Comparison of ENCODE assay signal across 30 cellular contexts in genomic region chr6:139961190-139961589, GRCh38.
DNase-seq lines count a peak whose midpoint lies in the region; ATAC-seq, FAIRE-seq and TF ChIP-seq lines count a peak whose summit lies in the region.
"Had no signal": no experiment of that assay in that cellular context is flagged by ENCODE, and none has a peak within 500 bp of the region (broad histone marks: within the 10 kb centered on the region; RNA-seq: fewer than 3 reads in every experiment).

No MANE protein-coding gene starts in this region.

- H3K79me2 ChIP-seq in HepG2 (ENCODE audit: insufficient read depth, low read length): no peaks in the 10 kb centered on the region

- H3K4me3 ChIP-seq in liver (ENCODE audit: low read depth in 1 of 3, low read length in 3 of 3) (no peak overlapping the region), HepG2 (replicated peaks in 1 of 3; ENCODE audit: insufficient read depth in 1 of 3, low read depth in 2 of 3, low read length in 3 of 3) (no peak overlapping the region), SK-N-MC (no peak overlapping the region), right lobe of liver (no peak overlapping the region), thyroid gland (replicated peaks in 1 of 3) (no peak overlapping the region)
- H3K4me3 ChIP-seq: BLaER1 treated with 17β-estradiol and CSF1 and Interleukin-3, amounts not matched to agents 10 nM and 100 nM; GM23338; SJSA1 had no signal

- TF ChIP-seq EP300 in HepG2 (IDR thresholded peaks at IDR 0.05; ENCODE audit: low read depth in 2 of 2, low read length in 2 of 2) (no peak), HepG2 (CRISPR knock-in tag; IDR thresholded peaks at IDR 0.05; ENCODE audit: borderline replicate concordance) (no peak)

- BruUV-seq in HepG2 (replicated peaks; lab: Mats Ljungman, UMichigan): no TSS peak

- no peak overlapping the region for H3K9ac ChIP-seq in liver (ENCODE audit: low read depth in 1 of 2, low read length in 2 of 2)
- H3K9ac ChIP-seq in HepG2 (ENCODE audit: insufficient read depth, low read depth, low read length): no peak overlapping the region
- peak overlapping the region; percentile 38 for H3K9ac ChIP-seq in SK-N-MC (ENCODE audit: insufficient read length)
- H3K9ac ChIP-seq: BLaER1 treated with 17β-estradiol and CSF1 and Interleukin-3, amounts not matched to agents 10 nM and 100 nM; KMS-11 had no signal

- DNase-seq in HepG2 (ENCODE audit: low spot score) (no peak), SK-N-MC (ENCODE audit: low read depth, low spot score) (no peak), right lobe of liver (no peak), thyroid gland (no peak), type B pancreatic cell (ENCODE audit: extremely low spot score, unreplicated experiment) (no peak), kidney tubule cell (ENCODE audit: low spot score) (no peak)
- DNase-seq in activated CD4-positive, CD25-positive, alpha-beta regulatory T cell treated with anti-CD3 and anti-CD28 coated beads, Interleukin-2, amount 50 U/mL, for 72 hours: no peak
- DNase-seq: CD4-positive, alpha-beta T cell; DMS53; H9; HFFc6; NCI-H1417 treated with DMSO at 0.1 percent for 48 hours; NCI-H187; NCI-H2081 treated with DMSO at 0.1 percent for 48 hours; NCI-H2171; NCI-H345; NCI-H510A treated with DMSO at 0.1 percent for 48 hours; NCI-H748 treated with DMSO at 0.1 percent for 48 hours; NK-92 treated with Interleukin-12 subunit alpha and Interleukin-12 subunit beta, amount 100 ng/mL, for 24 hours; PC-3; Right ventricle myocardium superior; RPMI8226 had no signal

- H3K27me3 Mint-ChIP-seq in type B pancreatic cell: no peaks in the 10 kb centered on the region
- H3K27me3 Mint-ChIP-seq: CD4-positive, alpha-beta T cell had no signal

- no peak for TF ChIP-seq POLR2A in HepG2 (IDR thresholded peaks at IDR 0.05; ENCODE audit: insufficient read depth in 1 of 2, low read depth in 2 of 2, low read length in 2 of 2)
- no peak for TF ChIP-seq POLR2A in right lobe of liver (IDR thresholded peaks at IDR 0.05)
- no peak for TF ChIP-seq POLR2A in thyroid gland (IDR thresholded peaks at IDR 0.05)

- no peak overlapping the region for H3K4me2 ChIP-seq in HepG2 (ENCODE audit: low read depth, low read length)
- H3K4me2 ChIP-seq: BLaER1 treated with 17β-estradiol and CSF1 and Interleukin-3, amounts not matched to agents 10 nM and 100 nM; GM23338; KMS-11 had no signal

- ATAC-seq in HepG2 (no peak), right lobe of liver (peak; percentile 38 to 60 (median 46))
- ATAC-seq: GM23338, PC-3 had no signal

- intact Hi-C loops in HepG2 (cut with micrococcal nuclease; ENCODE audit: unreplicated experiment) (no loop called here), right lobe of liver (cut with DNase I) (no loop called here), thyroid gland (cut with DNase I) (no loop called here)

- peaks cover 26% of the 10 kb centered on the region for H3K4me1 Mint-ChIP-seq in type B pancreatic cell (ENCODE audit: unreplicated experiment)

- in situ Hi-C loops in HepG2 (cut with HindIII; ENCODE audit: extremely low pct_ligation_motif_present, low pct_unique_long_range_greater_than_20kb): no loop called here

- no peaks in the 10 kb centered on the region for H3K36me3 ChIP-seq in liver (ENCODE audit: control insufficient read depth in 4 of 4, insufficient read depth in 3 of 4, low read depth in 1 of 4, low read length in 3 of 4)
- no peaks in the 10 kb centered on the region for H3K36me3 ChIP-seq in HepG2 (replicated peaks in 1 of 2; ENCODE audit: control insufficient read depth in 1 of 2, insufficient read depth in 2 of 2, low read length in 2 of 2)
- H3K36me3 ChIP-seq in SK-N-MC (ENCODE audit: insufficient read depth, low read length): no peaks in the 10 kb centered on the region
- H3K36me3 ChIP-seq in right lobe of liver: no peaks in the 10 kb centered on the region
- no peaks in the 10 kb centered on the region for H3K36me3 ChIP-seq in thyroid gland
- H3K36me3 ChIP-seq: BLaER1 treated with 17β-estradiol and CSF1 and Interleukin-3, amounts not matched to agents 10 nM and 100 nM; SJSA1 had no signal

- TF ChIP-seq CTCF in liver (IDR thresholded peaks at IDR 0.05; ENCODE audit: low read depth, low read length, missing input control) (no peak), HepG2 (CRISPR knock-in tag; IDR thresholded peaks at IDR 0.05) (no peak), right lobe of liver (IDR thresholded peaks at IDR 0.05) (no peak), thyroid gland (IDR thresholded peaks at IDR 0.05) (no peak), type B pancreatic cell (conservative IDR thresholded peaks at IDR 0.05) (no peak)

- peaks cover 2 to 25% (median 15%) of the 10 kb centered on the region in 4 donors for H3K4me1 ChIP-seq in liver (ENCODE audit: control insufficient read depth in 4 of 4, insufficient read depth in 4 of 4, low read length in 3 of 4)
- H3K4me1 ChIP-seq in HepG2 (ENCODE audit: insufficient read depth, low read length): no peaks in the 10 kb centered on the region
- peaks cover 0 to 20% (median 4%) of the 10 kb centered on the region in 4 donors for H3K4me1 ChIP-seq in right lobe of liver
- peaks cover 57 to 60% of the 10 kb centered on the region in 2 donors for H3K4me1 ChIP-seq in thyroid gland

- no peak overlapping the region for H3K27ac Mint-ChIP-seq in type B pancreatic cell
- H3K27ac Mint-ChIP-seq: CD4-positive, alpha-beta T cell; GM23338; H9; HFFc6; IgD-negative memory B cell had no signal

- H3K27ac ChIP-seq in liver (ENCODE audit: low read depth in 1 of 2, low read length in 2 of 2) (no peak overlapping the region), HepG2 (ENCODE audit: extremely low read length, insufficient read depth, low read length) (no peak overlapping the region), SK-N-MC (peak overlapping the region; percentile 64), right lobe of liver (no peak overlapping the region), thyroid gland (peak overlapping the region; percentile 83 to 91 (median 89))
- H3K27ac ChIP-seq: BLaER1 treated with 17β-estradiol and CSF1 and Interleukin-3, amounts not matched to agents 10 nM and 100 nM; KMS-11; SJSA1 had no signal

- no peak for FAIRE-seq in HepG2 (lab: Jason Lieb, UNC)
- FAIRE-seq: D721Med, HTR-8/SVneo had no signal

- no peaks in the 10 kb centered on the region for H3K36me3 Mint-ChIP-seq in type B pancreatic cell
- H3K36me3 Mint-ChIP-seq: IgD-negative memory B cell had no signal

- H3K4me3 Mint-ChIP-seq in type B pancreatic cell: no peak overlapping the region
- H3K4me3 Mint-ChIP-seq: CD4-positive, alpha-beta T cell; GM23338; H9; HFFc6; IgD-negative memory B cell had no signal

- WGBS in liver: 27% methylated on average over 2 of the region's 2 CpGs
- WGBS in HepG2 (ENCODE audit: low lambda C conversion rate): 1% methylated on average over 2 of the region's 2 CpGs
- 30% methylated on average over 2 of the region's 2 CpGs for whole genome bisulfite sequencing in right lobe of liver (ENCODE audit: insufficient coverage, low coverage, low lambda C conversion rate, missing lambda C conversion rate)
- 14 to 33% methylated on average over 2 of the region's 2 CpGs for WGBS in thyroid gland, 2 donors

- H2AFZ ChIP-seq in HepG2 (ENCODE audit: low read length): no peak overlapping the region
- H2AFZ ChIP-seq: GM23338 had no signal

- POLR2A ChIA-PET in HepG2 (lab: Yijun Ruan, JAX): no interaction called here

- no peaks in the 10 kb centered on the region for H3K27me3 ChIP-seq in liver (ENCODE audit: control insufficient read depth in 4 of 4, insufficient read depth in 4 of 4, low read length in 3 of 4)
- H3K27me3 ChIP-seq in HepG2 (ENCODE audit: control insufficient read depth in 1 of 2, insufficient read depth in 2 of 2, low read length in 2 of 2): no peaks in the 10 kb centered on the region
- no peaks in the 10 kb centered on the region for H3K27me3 ChIP-seq in right lobe of liver
- H3K27me3 ChIP-seq in thyroid gland: no peaks in the 10 kb centered on the region
- H3K27me3 ChIP-seq: BLaER1 treated with 17β-estradiol and CSF1 and Interleukin-3, amounts not matched to agents 10 nM and 100 nM; SJSA1 had no signal

- CTCF ChIA-PET in HepG2 (lab: Yijun Ruan, JAX; ENCODE audit: low intra/inter-chr PET ratio, low total read pairs): no interaction called here

- TF ChIP-seq RAD21 in liver (IDR thresholded peaks at IDR 0.05) (peak in 1 of 2 donors; percentile 7), HepG2 (CRISPR knock-in tag; IDR thresholded peaks at IDR 0.05) (no peak)

- H4K20me1 ChIP-seq in HepG2 (ENCODE audit: insufficient read depth, low read length): no peaks in the 10 kb centered on the region
- H4K20me1 ChIP-seq: BLaER1 treated with 17β-estradiol and CSF1 and Interleukin-3, amounts not matched to agents 10 nM and 100 nM had no signal

- H3K9me3 Mint-ChIP-seq in type B pancreatic cell: peaks cover 9% of the 10 kb centered on the region
- H3K9me3 Mint-ChIP-seq: CD4-positive, alpha-beta T cell; GM23338; H9; HFFc6; IgD-negative memory B cell had no signal

- H3K9me3 ChIP-seq in liver (ENCODE audit: control insufficient read depth in 4 of 4, low read length in 3 of 4): no peaks in the 10 kb centered on the region
- H3K9me3 ChIP-seq in HepG2 (ENCODE audit: low read length): no peaks in the 10 kb centered on the region
- H3K9me3 ChIP-seq in SK-N-MC (ENCODE audit: low read depth, low read length): no peaks in the 10 kb centered on the region
- no peaks in the 10 kb centered on the region for H3K9me3 ChIP-seq in right lobe of liver
- H3K9me3 ChIP-seq in thyroid gland: no peaks in the 10 kb centered on the region
- H3K9me3 ChIP-seq: BLaER1 treated with 17β-estradiol and CSF1 and Interleukin-3, amounts not matched to agents 10 nM and 100 nM; SJSA1 had no signal

TF ChIP-seq in liver, 16 proteins besides CTCF, POLR2A, EP300 and RAD21 (continues in another document):
- TF ChIP-seq HNF4G (IDR thresholded peaks at IDR 0.05) (no peak), RXRA (IDR thresholded peaks at IDR 0.05) (peak; percentile 18 to 25)

TF ChIP-seq in HepG2, 621 proteins besides CTCF, POLR2A, EP300 and RAD21 (continues in another document):
- TF ChIP-seq ZFP41 (CRISPR knock-in tag; IDR thresholded peaks at IDR 0.05; ENCODE audit: borderline replicate concordance) (no peak), NCOA1 (CRISPR knock-in tag; IDR thresholded peaks at IDR 0.05) (no peak), ZNF331 (CRISPR knock-in tag; IDR thresholded peaks at IDR 0.05) (no peak), ZNF414 (CRISPR knock-in tag; IDR thresholded peaks at IDR 0.05) (no peak), POLR2AphosphoS2 (IDR thresholded peaks at IDR 0.05; ENCODE audit: low read depth, low read length) (no peak), ZNF343 (CRISPR knock-in tag; IDR thresholded peaks at IDR 0.05) (no peak), MLLT10 (CRISPR knock-in tag; IDR thresholded peaks at IDR 0.05) (no peak), YY1 (IDR thresholded peaks at IDR 0.05; ENCODE audit: insufficient read depth, insufficient replicate concordance, low read depth, low read length) (no peak), CBX1 (IDR thresholded peaks at IDR 0.05; ENCODE audit: low read depth) (no peak)

Comparison
In these comparisons a context has a peak if more than half of its experiments do, and no peak if none do; other contexts are left out.
1. H3K27ac ChIP-seq: peak in SK-N-MC (single experiment) and thyroid gland (3 of 3); none in liver (0 of 2), HepG2 (single experiment) and right lobe of liver (0 of 3).